In the genomic region with DNA sequence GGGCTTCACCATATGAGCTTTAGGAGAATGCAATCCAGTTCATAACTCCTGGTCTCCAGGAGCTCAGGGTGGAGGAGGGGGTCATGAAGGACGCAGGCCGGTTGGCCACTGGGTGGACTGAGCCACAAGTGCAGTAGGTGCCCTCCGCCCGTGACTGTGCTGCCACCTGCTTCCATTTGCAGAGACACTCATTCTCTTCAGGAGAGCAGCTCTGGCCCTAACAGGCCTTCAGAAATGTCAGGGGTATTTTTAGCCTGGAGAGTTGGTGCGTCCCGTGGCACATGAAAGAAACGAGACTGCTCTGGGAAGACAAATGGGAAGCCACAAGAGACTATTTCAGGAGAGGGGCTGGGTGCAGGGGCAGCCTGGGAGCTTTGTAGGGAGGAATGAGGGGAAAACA, we compare ENCODE assay signal across 26 cellular contexts. TPM values are rescaled to one million over a fixed set of nuclear protein-coding genes. Genes with fewer than 3 reads are reported as not detected.
"Had no signal": no experiment of that assay in that cellular context is flagged by ENCODE, and none has a peak within 500 bp of the region (broad histone marks: within the 10 kb centered on the region; RNA-seq: fewer than 3 reads in every experiment).

No MANE protein-coding gene starts in this region.

- H3K27ac ChIP-seq: brain microvascular endothelial cell, SJSA1 had no signal

- H3K4me1 ChIP-seq: SJSA1 had no signal

- H3K36me3 Mint-ChIP-seq: activated CD4-positive, alpha-beta memory T cell treated with anti-CD3 and anti-CD28 coated beads for 36 hours; activated naive CD8-positive, alpha-beta T cell treated with anti-CD3 and anti-CD28 coated beads for 36 hours had no signal

- H3K27ac Mint-ChIP-seq: activated CD4-positive, alpha-beta memory T cell treated with anti-CD3 and anti-CD28 coated beads for 36 hours; activated CD4-positive, alpha-beta T cell treated with anti-CD3 and anti-CD28 coated beads, Interleukin-2, amount 10 ng/mL, durations not matched to agents 7 days and 5 days; activated naive CD4-positive, alpha-beta T cell treated with anti-CD3 and anti-CD28 coated beads, Interleukin-2, amount 10 ng/mL, durations not matched to agents 7 days and 5 days; activated naive CD8-positive, alpha-beta T cell treated with anti-CD3 and anti-CD28 coated beads for 36 hours; activated T-helper 2 cell treated with anti-CD3 and anti-CD28 coated beads, Interferon-gamma antibody, Interleukin-2, Interleukin-4, amounts not matched to agents 10 μg/mL and 5 μg/mL and 100 μg/mL, durations not matched to agents 14 hours and 24 hours and 36 hours; T-helper 1 cell treated with Interleukin-12 subunit alpha and Interleukin-12 subunit beta and Interleukin-4 antibody, amounts not matched to agents 30 μg/mL and 1 μg/mL, for 36 hours had no signal

- H3K4me1 Mint-ChIP-seq: activated CD4-positive, alpha-beta T cell treated with anti-CD3 and anti-CD28 coated beads, Interleukin-2, amount 10 ng/mL, durations not matched to agents 7 days and 5 days; activated naive CD4-positive, alpha-beta T cell treated with anti-CD3 and anti-CD28 coated beads, Interleukin-2, amount 10 ng/mL, durations not matched to agents 7 days and 5 days; activated naive CD8-positive, alpha-beta T cell treated with anti-CD3 and anti-CD28 coated beads for 36 hours had no signal

- H3K4me3 ChIP-seq: MG63, SJSA1 had no signal

- H3K36me3 ChIP-seq: brain microvascular endothelial cell, MG63, SJSA1 had no signal

- ATAC-seq: SK-N-SH treated with all-trans-retinoic acid at 6 μM for 48 hours had no signal

- H3K4me3 Mint-ChIP-seq: activated CD4-positive, alpha-beta memory T cell treated with anti-CD3 and anti-CD28 coated beads for 36 hours; activated CD4-positive, alpha-beta T cell treated with anti-CD3 and anti-CD28 coated beads, Interleukin-2, amount 10 ng/mL, durations not matched to agents 7 days and 5 days; activated naive CD4-positive, alpha-beta T cell treated with anti-CD3 and anti-CD28 coated beads, Interleukin-2, amount 10 ng/mL, durations not matched to agents 7 days and 5 days; activated naive CD8-positive, alpha-beta T cell treated with anti-CD3 and anti-CD28 coated beads for 36 hours; T-helper 1 cell treated with Interleukin-12 subunit alpha and Interleukin-12 subunit beta and Interleukin-4 antibody, amounts not matched to agents 30 μg/mL and 1 μg/mL, for 36 hours had no signal

- H3K27me3 ChIP-seq: brain microvascular endothelial cell, SJSA1 had no signal

- DNase-seq: activated CD4-positive, alpha-beta memory T cell treated with anti-CD3 and anti-CD28 coated beads for 36 hours; activated CD4-positive, alpha-beta T cell treated with anti-CD3 and anti-CD28 coated beads, Interleukin-2, amount 10 ng/mL, durations not matched to agents 7 days and 5 days; activated CD4-positive, CD25-positive, alpha-beta regulatory T cell; activated gamma-delta T cell treated with Interleukin-2 at 50 U/mL for 16 hours; activated naive CD4-positive, alpha-beta T cell treated with anti-CD3 and anti-CD28 coated beads, Interleukin-2, amount 10 ng/mL, durations not matched to agents 7 days and 5 days; activated naive CD8-positive, alpha-beta T cell treated with anti-CD3 and anti-CD28 coated beads for 36 hours; activated T-cell treated with anti-CD3 and anti-CD28 coated beads for 4 hours; activated T-cell treated with anti-CD3 and anti-CD28 coated beads, Interleukin-2, amount 50 U/mL, for 48 hours; brain microvascular endothelial cell; caudate nucleus; MG63; MV-4-11; NCI-H1105; NCI-H1436 treated with DMSO at 0.1 percent for 48 hours; NCI-H187; NCI-H2081 treated with DMSO at 0.1 percent for 48 hours; NCI-H2171; NCI-H226; NCI-H526 treated with DMSO at 0.1 percent for 48 hours had no signal

RNA-seq across cellular contexts. Expression of a gene that starts 38.9 kb away (rescaled TPM):
- total RNA-seq: activated CD8-positive, alpha-beta memory T cell treated with anti-CD3 and anti-CD28 coated beads for 36 hours; activated T-helper 2 cell treated with anti-CD3 and anti-CD28 coated beads, Interferon-gamma antibody, Interleukin-2, Interleukin-4, amounts not matched to agents 10 μg/mL and 5 μg/mL and 100 μg/mL, durations not matched to agents 14 hours and 24 hours and 36 hours; NCI-H460; RPMI7951; SJSA1 had no signal
